ENCODE assay signal across 9 cellular contexts in the genomic region with DNA sequence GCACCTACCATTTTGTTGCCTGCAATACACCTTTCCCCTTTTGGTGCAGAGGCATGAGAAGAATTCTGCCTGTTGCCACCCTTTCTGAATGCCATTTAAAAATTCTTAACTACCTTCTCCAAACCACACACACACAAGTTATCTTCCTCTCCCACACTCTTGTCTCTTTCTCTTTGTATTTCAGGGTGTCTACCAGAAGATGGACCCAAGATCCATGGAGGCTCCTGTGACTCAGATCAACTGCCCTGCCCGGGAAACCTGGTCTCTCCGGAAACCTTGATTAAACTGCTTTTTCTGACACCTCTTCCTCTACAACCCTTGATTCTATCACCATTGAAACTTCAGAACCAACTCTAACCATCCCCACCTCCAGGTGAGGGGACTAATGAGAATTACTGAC. TPM values are rescaled to one million over a fixed set of nuclear protein-coding genes. Genes with fewer than 3 reads are reported as not detected.
DNase-seq lines count a peak whose midpoint lies in the region; ATAC-seq and TF ChIP-seq lines count a peak whose summit lies in the region.
"Had no signal": no experiment of that assay in that cellular context is flagged by ENCODE, and none has a peak within 500 bp of the region (broad histone marks: within the 10 kb centered on the region; RNA-seq: fewer than 3 reads in every experiment).

No MANE protein-coding gene starts in this region.

- H3K9me3 ChIP-seq in cardiac muscle cell (ENCODE audit: low read depth) (no peaks in the 10 kb centered on the region), left ventricle myocardium inferior (replicated peaks) (no peaks in the 10 kb centered on the region), esophagus squamous epithelium (no peaks in the 10 kb centered on the region)

- intact Hi-C loops in left ventricle myocardium inferior (cut with micrococcal nuclease), result no loop called here
- intact Hi-C loops in esophagus squamous epithelium (cut with DNase I), result no loop called here

- ATAC-seq in HG02938 (IDR thresholded peaks at IDR 0.05; ENCODE audit: unreplicated experiment) (no peak), GM18519 (IDR thresholded peaks at IDR 0.05; ENCODE audit: low FRiP score, unreplicated experiment) (no peak)

- DNase-seq in cardiac muscle cell (ENCODE audit: low read depth in 1 of 2, low spot score in 1 of 2), result peak in 1 of 2 donors; percentile 56
- no peak for DNase-seq in left ventricle myocardium inferior
- DNase-seq in RKO (ENCODE audit: low spot score), result peak; percentile 35
- no peak for DNase-seq in esophagus squamous epithelium (lab: John Stamatoyannopoulos, UW)
- peak; percentile 31 for DNase-seq in stromal cell of bone marrow (ENCODE audit: low read depth)
- no peak for DNase-seq in activated naive CD4-positive, alpha-beta T cell treated with anti-CD3 and anti-CD28 coated beads, Interleukin-2, amount 10 ng/mL, durations not matched to agents 7 days and 5 days
- DNase-seq: NCI-H774 had no signal

- no peak overlapping the region for H3K4me3 Mint-ChIP-seq in activated naive CD4-positive, alpha-beta T cell treated with anti-CD3 and anti-CD28 coated beads, Interleukin-2, amount 10 ng/mL, durations not matched to agents 7 days and 5 days

- peaks cover 4% of the 10 kb centered on the region for H3K27me3 Mint-ChIP-seq in activated naive CD4-positive, alpha-beta T cell treated with anti-CD3 and anti-CD28 coated beads, Interleukin-2, amount 10 ng/mL, durations not matched to agents 7 days and 5 days

- no peaks in the 10 kb centered on the region for H3K9me3 Mint-ChIP-seq in activated naive CD4-positive, alpha-beta T cell treated with anti-CD3 and anti-CD28 coated beads, Interleukin-2, amount 10 ng/mL, durations not matched to agents 7 days and 5 days

- CTCF ChIA-PET in activated naive CD4-positive, alpha-beta T cell treated with anti-CD3 and anti-CD28 coated beads, Interleukin-2, amount 10 ng/mL, durations not matched to agents 7 days and 5 days (lab: Charles Lee), result interaction anchor here (1.0 to 1.7 kb wide), 2 partner anchors 20 to 229 kb away, joined by 3 to 5 read pairs; no protein-coding TSS in a partner anchor

- peaks cover 9% of the 10 kb centered on the region for H3K36me3 ChIP-seq in cardiac muscle cell
- H3K36me3 ChIP-seq in left ventricle myocardium inferior, result peaks cover 13% of the 10 kb centered on the region
- peaks cover 0 to 11% (median 0%) of the 10 kb centered on the region in 3 donors for H3K36me3 ChIP-seq in esophagus squamous epithelium

- H3K4me3 ChIP-seq in cardiac muscle cell, result no peak overlapping the region
- no peak overlapping the region for H3K4me3 ChIP-seq in left ventricle myocardium inferior
- H3K4me3 ChIP-seq in esophagus squamous epithelium, result no peak overlapping the region

- no peak for TF ChIP-seq POLR2A in esophagus squamous epithelium (IDR thresholded peaks at IDR 0.05)

- H3K4me1 ChIP-seq in cardiac muscle cell (ENCODE audit: low read depth), result peaks cover 8% of the 10 kb centered on the region
- peaks cover 15% of the 10 kb centered on the region for H3K4me1 ChIP-seq in left ventricle myocardium inferior
- peaks cover 4 to 37% (median 8%) of the 10 kb centered on the region in 3 donors for H3K4me1 ChIP-seq in esophagus squamous epithelium

- WGBS in esophagus squamous epithelium, 2 donors, result 21 to 32% methylated on average over 2 of the region's 2 CpGs

- H3K27ac ChIP-seq in cardiac muscle cell (peak overlapping the region; percentile 62), left ventricle myocardium inferior (replicated peaks) (no peak overlapping the region), esophagus squamous epithelium (peak overlapping the region; percentile 36 to 94 (median 70))

- peak; percentile 35 for TF ChIP-seq CTCF in cardiac muscle cell (IDR thresholded peaks at IDR 0.05; ENCODE audit: low read depth, low read length)
- TF ChIP-seq CTCF in left ventricle myocardium inferior (IDR thresholded peaks at IDR 0.05; ENCODE audit: borderline replicate concordance), result no peak
- peak in 2 of 6 experiments; percentile 12 to 38 for TF ChIP-seq CTCF in esophagus squamous epithelium (IDR thresholded peaks at IDR 0.05)

- H3K27me3 ChIP-seq in cardiac muscle cell, result no peaks in the 10 kb centered on the region
- H3K27me3 ChIP-seq in left ventricle myocardium inferior (ENCODE audit: low read depth), result no peaks in the 10 kb centered on the region
- H3K27me3 ChIP-seq in esophagus squamous epithelium, result no peaks in the 10 kb centered on the region

- no peak overlapping the region for H3K27ac Mint-ChIP-seq in activated naive CD4-positive, alpha-beta T cell treated with anti-CD3 and anti-CD28 coated beads, Interleukin-2, amount 10 ng/mL, durations not matched to agents 7 days and 5 days

- H3K4me1 Mint-ChIP-seq in activated naive CD4-positive, alpha-beta T cell treated with anti-CD3 and anti-CD28 coated beads, Interleukin-2, amount 10 ng/mL, durations not matched to agents 7 days and 5 days, result peaks cover 25% of the 10 kb centered on the region

- H3K36me3 Mint-ChIP-seq in activated naive CD4-positive, alpha-beta T cell treated with anti-CD3 and anti-CD28 coated beads, Interleukin-2, amount 10 ng/mL, durations not matched to agents 7 days and 5 days, result peaks cover 3% of the 10 kb centered on the region

RNA-seq across cellular contexts. Expression of a gene that starts 2.4 kb away (rescaled TPM):
- total RNA-seq in cardiac muscle cell (34.5 and 35.7 TPM in 2 replicates), left ventricle myocardium inferior (32.2 TPM), esophagus squamous epithelium (10 to 100 TPM; 10.5 to 16.5 (median 13.7) TPM)
- polyA plus RNA-seq in cardiac muscle cell, result 46.8 and 62.5 TPM in 2 replicates

RNA-seq across cellular contexts. Expression of a gene that starts 23.0 kb away (rescaled TPM):
- total RNA-seq in cardiac muscle cell (0.78 and 1.9 TPM in 2 replicates), left ventricle myocardium inferior (20.1 TPM), esophagus squamous epithelium (1,000 to 10,000 TPM in 1 of 4 donors, 100 to 1,000 TPM in 3; 311 to 1,013 (median 406) TPM)
- 1.9 and 2.9 TPM in 2 replicates for polyA plus RNA-seq in cardiac muscle cell

RNA-seq across cellular contexts. Expression of a gene that starts 30.7 kb away (rescaled TPM):
- total RNA-seq in cardiac muscle cell (3.9 TPM in 1 of 2 replicates, not detected in the other), left ventricle myocardium inferior (0.44 TPM), esophagus squamous epithelium (1 to 10 TPM in 1 of 4 donors, not detected in 3; 3.6 TPM)
- 4.7 and 6.2 TPM in 2 replicates for polyA plus RNA-seq in cardiac muscle cell

Comparison
In these comparisons a context has a peak if more than half of its experiments do, and no peak if none do; other contexts are left out.
1. DNase-seq: peak in RKO (single experiment) and stromal cell of bone marrow (single experiment); none in left ventricle myocardium inferior (single experiment), esophagus squamous epithelium (single experiment) and activated naive CD4-positive, alpha-beta T cell treated with anti-CD3 and anti-CD28 coated beads, Interleukin-2, amount 10 ng/mL, durations not matched to agents 7 days and 5 days (single experiment).
2. RNA of a gene that starts 23.0 kb away (total RNA-seq): 311 to 1,013 TPM in esophagus squamous epithelium; 20.1 TPM in left ventricle myocardium inferior (single experiment) and 0.78 to 1.9 TPM in cardiac muscle cell; every median in the first group is over 10 times any median in the second.